ENCODE assay signal across 1 cellular context in genomic region chr19:17215125-17215971, GRCh38.
TF ChIP-seq lines count a peak whose summit lies in the region.

TSS of gene USE1 (plus strand) at chr19:17215357. CDS start at chr19:17215406, 49 bp downstream.

TF ChIP-seq in HepG2, 621 proteins besides CTCF, POLR2A, EP300 and RAD21 (continued from another document and continues in another):
- no peak for TF ChIP-seq DBP (CRISPR knock-in tag; IDR thresholded peaks at IDR 0.05; ENCODE audit: not compliant biosample characterization)
- TF ChIP-seq ZNF720 (CRISPR knock-in tag; IDR thresholded peaks at IDR 0.05), result no peak
- no peak for TF ChIP-seq ZNF576 (CRISPR knock-in tag; IDR thresholded peaks at IDR 0.05)
- no peak for TF ChIP-seq NFE2 (CRISPR knock-in tag; IDR thresholded peaks at IDR 0.05)
- TF ChIP-seq JUNB (CRISPR knock-in tag; IDR thresholded peaks at IDR 0.05; ENCODE audit: borderline replicate concordance), result no peak
- no peak for TF ChIP-seq MTF2 (CRISPR knock-in tag; IDR thresholded peaks at IDR 0.05; ENCODE audit: borderline replicate concordance)
- TF ChIP-seq REPIN1 (CRISPR knock-in tag; IDR thresholded peaks at IDR 0.05; ENCODE audit: borderline replicate concordance, low read depth), result peak; percentile 69; the same call in 1 of the 2 replicates
- no peak for TF ChIP-seq ZNF230 (CRISPR knock-in tag; IDR thresholded peaks at IDR 0.05)
- no peak for TF ChIP-seq CSRNP2 (CRISPR knock-in tag; conservative IDR thresholded peaks at IDR 0.05; ENCODE audit: low read depth)
- TF ChIP-seq ZNF878 (CRISPR knock-in tag; IDR thresholded peaks at IDR 0.05), result no peak
- TF ChIP-seq ZNF282 (IDR thresholded peaks at IDR 0.05; ENCODE audit: partially characterized antibody), result no peak
- no peak for TF ChIP-seq ZNF350 (CRISPR knock-in tag; IDR thresholded peaks at IDR 0.05; ENCODE audit: borderline replicate concordance, low read depth)
- peak; percentile 78 for TF ChIP-seq HCFC1 (IDR thresholded peaks at IDR 0.05; ENCODE audit: low read depth, low read length)
- no peak; the same call in 1 of the 2 replicates for TF ChIP-seq FOXC1 (CRISPR knock-in tag; IDR thresholded peaks at IDR 0.05; ENCODE audit: borderline replicate concordance)
- TF ChIP-seq JUN (CRISPR knock-in tag; IDR thresholded peaks at IDR 0.05), result no peak
- TF ChIP-seq ZNF414 (CRISPR knock-in tag; IDR thresholded peaks at IDR 0.05), result no peak
- peak; percentile 80; the same call in 1 of the 2 replicates for TF ChIP-seq ZNF558 (CRISPR knock-in tag; IDR thresholded peaks at IDR 0.05; ENCODE audit: borderline replicate concordance)
- TF ChIP-seq ZKSCAN5 (CRISPR knock-in tag; IDR thresholded peaks at IDR 0.05), result no peak
- TF ChIP-seq RELA (CRISPR knock-in tag; IDR thresholded peaks at IDR 0.05), result no peak
- TF ChIP-seq ZNF136 (CRISPR knock-in tag; IDR thresholded peaks at IDR 0.05; ENCODE audit: low read depth), result no peak
- TF ChIP-seq ZNF766 (CRISPR knock-in tag; IDR thresholded peaks at IDR 0.05; ENCODE audit: borderline replicate concordance), result no peak
- peak; percentile 75 for TF ChIP-seq TFDP2 (CRISPR knock-in tag; IDR thresholded peaks at IDR 0.05)
- TF ChIP-seq POLR2AphosphoS5 (IDR thresholded peaks at IDR 0.05; ENCODE audit: low read depth, low read length), result peak; percentile 70
- TF ChIP-seq ATF7-NPFF (CRISPR knock-in tag; IDR thresholded peaks at IDR 0.05; ENCODE audit: low read depth), result peak; percentile 69
- no peak for TF ChIP-seq ZMAT5 (CRISPR knock-in tag; IDR thresholded peaks at IDR 0.05; ENCODE audit: borderline replicate concordance, low read depth)
- TF ChIP-seq JARID2 (CRISPR knock-in tag; IDR thresholded peaks at IDR 0.05; ENCODE audit: insufficient replicate concordance), result peak; percentile 75
- 0 out of 2 replicates have a peak, but pooled peaks have one; percentile 52 for TF ChIP-seq ZBTB7A (CRISPR knock-in tag; IDR thresholded peaks at IDR 0.05)
- peak; percentile 64 for TF ChIP-seq HIVEP1 (CRISPR knock-in tag; IDR thresholded peaks at IDR 0.05)
- TF ChIP-seq NR0B2 (CRISPR knock-in tag; IDR thresholded peaks at IDR 0.05), result no peak
- peak; percentile 23; the same call in 1 of the 2 replicates for TF ChIP-seq MLX (CRISPR knock-in tag; IDR thresholded peaks at IDR 0.05)
- TF ChIP-seq HDAC6 (IDR thresholded peaks at IDR 0.05; ENCODE audit: low read depth, low read length), result no peak
- no peak; the same call in 1 of the 2 replicates for TF ChIP-seq ZMAT3 (CRISPR knock-in tag; conservative IDR thresholded peaks at IDR 0.05)
- TF ChIP-seq KLF16 (CRISPR knock-in tag; IDR thresholded peaks at IDR 0.05), result peak in 1 of 2 experiments; percentile 92; a peak in 2 of 4 replicates
- no peak for TF ChIP-seq ZNF672 (CRISPR knock-in tag; IDR thresholded peaks at IDR 0.05)
- TF ChIP-seq HNRNPLL (IDR thresholded peaks at IDR 0.05; ENCODE audit: low read depth, low read length, poor library complexity, severe bottlenecking), result peak; percentile 51
- TF ChIP-seq LCORL (IDR thresholded peaks at IDR 0.05), result no peak
- TF ChIP-seq LCORL (CRISPR knock-in tag; IDR thresholded peaks at IDR 0.05), result no peak
- no peak for TF ChIP-seq GATA4 (IDR thresholded peaks at IDR 0.05; ENCODE audit: borderline replicate concordance, low read depth)
- TF ChIP-seq ZNF749 (CRISPR knock-in tag; IDR thresholded peaks at IDR 0.05; ENCODE audit: borderline replicate concordance), result peak; percentile 50; the same call in 1 of the 2 replicates
- TF ChIP-seq MTF1 (CRISPR knock-in tag; IDR thresholded peaks at IDR 0.05), result no peak
- TF ChIP-seq ZBTB21 (CRISPR knock-in tag; IDR thresholded peaks at IDR 0.05), result 0 out of 2 replicates have a peak, but pooled peaks have one; percentile 16
- no peak for TF ChIP-seq PHB2 (IDR thresholded peaks at IDR 0.05; ENCODE audit: partially characterized antibody)
- TF ChIP-seq GLI4 (CRISPR knock-in tag; IDR thresholded peaks at IDR 0.05; ENCODE audit: borderline replicate concordance), result peak; percentile 37; the same call in 1 of the 2 replicates
- peak; percentile 43 for TF ChIP-seq IKZF4 (CRISPR knock-in tag; IDR thresholded peaks at IDR 0.05; ENCODE audit: borderline replicate concordance, low read depth, not compliant biosample characterization)
- no peak for TF ChIP-seq ZNF33B (CRISPR knock-in tag; IDR thresholded peaks at IDR 0.05)
- peak; percentile 12; the same call in 1 of the 2 replicates for TF ChIP-seq PAXIP1 (CRISPR knock-in tag; conservative IDR thresholded peaks at IDR 0.05)
- peak; percentile 97 for TF ChIP-seq THAP9 (CRISPR knock-in tag; IDR thresholded peaks at IDR 0.05; ENCODE audit: borderline replicate concordance)
- TF ChIP-seq CC2D1A (CRISPR knock-in tag; IDR thresholded peaks at IDR 0.05), result 0 out of 2 replicates have a peak, but pooled peaks have one; percentile 79
- TF ChIP-seq CSRNP1 (CRISPR knock-in tag; IDR thresholded peaks at IDR 0.05), result peak; percentile 64; the same call in 1 of the 2 replicates
- peak; percentile 75; the same call in 1 of the 2 replicates for TF ChIP-seq ZNF44 (CRISPR knock-in tag; IDR thresholded peaks at IDR 0.05)
